Comparison of ENCODE assay signal across 8 cellular contexts in genomic region chr3:141737828-141738635, GRCh38. TPM values are rescaled to one million over a fixed set of nuclear protein-coding genes. Genes with fewer than 3 reads are reported as not detected.
DNase-seq lines count a peak whose midpoint lies in the region; ATAC-seq and TF ChIP-seq lines count a peak whose summit lies in the region.

TSS of gene RNF7 (plus strand) at chr3:141738298. CDS start at chr3:141738342, 44 bp downstream.

- no peaks in the 10 kb centered on the region for H3K36me3 ChIP-seq in colonic mucosa

- peak; percentile 96 for ATAC-seq in GM19324 (IDR thresholded peaks at IDR 0.05; ENCODE audit: low FRiP score, unreplicated experiment)
- peak; percentile 87 for ATAC-seq in HG03469 (IDR thresholded peaks at IDR 0.05; ENCODE audit: unreplicated experiment)
- ATAC-seq in left colon: peak; percentile 80

- TF ChIP-seq CTCF in colonic mucosa (IDR thresholded peaks at IDR 0.05): peak; percentile 91

- intact Hi-C loops in colonic mucosa (cut with DNase I): loop anchor here (1.0 to 5.0 kb wide), 3 partner anchors 137 to 174 kb away; no protein-coding TSS in a partner anchor
- intact Hi-C loops in left colon (cut with DNase I, micrococcal nuclease): loop anchor here in 1 of 2 donors (5.0 to 10.0 kb wide), 2 partner anchors 139 to 273 kb away; partner anchors contain the start of gene ATP1B3

- no peaks in the 10 kb centered on the region for H3K27me3 ChIP-seq in colonic mucosa

- peak within 1 kb of the TSS; percentile 92 for H3K4me3 ChIP-seq in colonic mucosa

- peak; percentile 46 to 95 (median 90) for DNase-seq in C1 segment of cervical spinal cord (lab: John Stamatoyannopoulos, UW)
- peak; percentile 89 to 97 for DNase-seq in NCI-H526 (lab: John Stamatoyannopoulos, UW)
- peak; percentile 97 for DNase-seq in activated CD4-positive, alpha-beta T cell treated with anti-CD3 and anti-CD28 coated beads for 48 hours
- DNase-seq in colonic mucosa: peak; percentile 94
- DNase-seq in left colon: peak; percentile 95 to 96
- peak; percentile 97 for DNase-seq in stimulated activated CD4-positive, alpha-beta T cell treated with anti-CD3 and anti-CD28 coated beads, Interleukin-1b, Interleukin-23, amount 100 ng/mL, for 48 hours

- no peaks in the 10 kb centered on the region for H3K9me3 ChIP-seq in colonic mucosa

- H3K27ac ChIP-seq in colonic mucosa: peak within 1 kb of the TSS; percentile 99

- H3K4me1 ChIP-seq in colonic mucosa: no peaks in the 10 kb centered on the region

- peak within 1 kb of the TSS; percentile 80 to 92 for H3K9ac ChIP-seq in colonic mucosa (ENCODE audit: low read depth in 2 of 2, low read length in 2 of 2)

RNA-seq across cellular contexts. Expression of gene RNF7, which starts in this region (rescaled TPM):
- total RNA-seq in colonic mucosa: 100 to 1,000 TPM in 1 of 2 donors, 10 to 100 TPM in 1; 89.0 to 148 TPM
- total RNA-seq in left colon: 100 to 1,000 TPM; 114 to 125 TPM

Comparison
In these comparisons a context has a peak if more than half of its experiments do, and no peak if none do; other contexts are left out.
1. Peak in every context shown above with its lines: DNase-seq, ATAC-seq, H3K4me3 ChIP-seq and H3K27ac ChIP-seq.